Comparison of ENCODE assay signal across 35 cellular contexts in genomic region chr3:90134090-90134489, GRCh38.
DNase-seq lines count a peak whose midpoint lies in the region; ATAC-seq, FAIRE-seq and TF ChIP-seq lines count a peak whose summit lies in the region.
"Had no signal": no experiment of that assay in that cellular context is flagged by ENCODE, and none has a peak within 500 bp of the region (broad histone marks: within the 10 kb centered on the region; RNA-seq: fewer than 3 reads in every experiment).

No MANE protein-coding gene starts in this region.

- no peak overlapping the region for H3K18ac ChIP-seq in IMR-90 (ENCODE audit: low read depth, low read length)

- DNase-seq in HepG2 (ENCODE audit: low spot score) (no peak), right lobe of liver (no peak), A549 (ENCODE audit: low read depth in 1 of 2, low spot score in 1 of 2) (no peak), IMR-90 (no peak), WTC11 (ENCODE audit: low spot score) (no peak), NCI-H82 (lab: John Stamatoyannopoulos, UW) (no peak)
- no peak for DNase-seq in activated T-cell treated with anti-CD3 and anti-CD28 coated beads, Interleukin-2, amount 50 U/mL, for 4 hours
- DNase-seq in activated T-helper 1 cell treated with anti-CD3 and anti-CD28 coated beads, Interleukin-12 subunit alpha, Interleukin-12 subunit beta, Interleukin-2, Interleukin-4 antibody, amounts not matched to agents 30 ng/mL and 10 ng/mL and 1 ng/mL, durations not matched to agents 14 hours and 24 hours and 36 hours (ENCODE audit: low spot score) = no peak
- DNase-seq: 8988T; ACHN; AML-193; BE2C; C1 segment of cervical spinal cord; Caco-2; Calu3; CD4-positive, alpha-beta memory T cell; CD4-positive, alpha-beta T cell; CD4-positive, CD25-positive, alpha-beta regulatory T cell; CD8-positive, alpha-beta memory T cell; CD8-positive, alpha-beta T cell; COR-L47; DMS 273 treated with DMSO at 0.1 percent for 48 hours; DMS153; DMS53; DMS79; DMS79 treated with DMSO at 0.1 percent for 48 hours; DND-41; EL had no signal

- no peak overlapping the region for H3K4ac ChIP-seq in IMR-90 (ENCODE audit: low read depth, low read length)

- H4K5ac ChIP-seq in IMR-90 (ENCODE audit: low read depth, low read length) = no peak overlapping the region

- no peaks in the 10 kb centered on the region for H3K27me3 ChIP-seq in HepG2 (ENCODE audit: control insufficient read depth in 1 of 2, insufficient read depth in 2 of 2, low read length in 2 of 2)
- no peaks in the 10 kb centered on the region for H3K27me3 ChIP-seq in right lobe of liver
- no peaks in the 10 kb centered on the region for H3K27me3 ChIP-seq in IMR-90 (ENCODE audit: control insufficient read depth, insufficient read depth, low read length)
- H3K27me3 ChIP-seq: BE2C; BLaER1; BLaER1 treated with 17β-estradiol and CSF1 and Interleukin-3, amounts not matched to agents 10 nM and 100 nM had no signal

- H3K9me1 ChIP-seq in IMR-90 (ENCODE audit: insufficient read depth, low read length) = no peaks in the 10 kb centered on the region

- TF ChIP-seq EP300 in HepG2 (IDR thresholded peaks at IDR 0.05; ENCODE audit: low read depth in 2 of 2, low read length in 2 of 2) (no peak), HepG2 (CRISPR knock-in tag; IDR thresholded peaks at IDR 0.05; ENCODE audit: borderline replicate concordance) (no peak), A549 (IDR thresholded peaks at IDR 0.05) (no peak)

- H3K36me3 Mint-ChIP-seq in WTC11 = no peaks in the 10 kb centered on the region
- H3K36me3 Mint-ChIP-seq in activated T-cell treated with anti-CD3 and anti-CD28 coated beads, Interleukin-2, amount 50 U/mL, for 4 hours (ENCODE audit: insufficient read depth) = no peaks in the 10 kb centered on the region
- no peaks in the 10 kb centered on the region for H3K36me3 Mint-ChIP-seq in activated T-helper 1 cell treated with anti-CD3 and anti-CD28 coated beads, Interleukin-12 subunit alpha, Interleukin-12 subunit beta, Interleukin-2, Interleukin-4 antibody, amounts not matched to agents 30 ng/mL and 10 ng/mL and 1 ng/mL, durations not matched to agents 14 hours and 24 hours and 36 hours (ENCODE audit: low read depth)
- H3K36me3 Mint-ChIP-seq: CD14-positive monocyte; CD4-positive, alpha-beta memory T cell; CD4-positive, CD25-positive, alpha-beta regulatory T cell; CD8-positive, alpha-beta memory T cell; CD8-positive, alpha-beta T cell had no signal

- H2AFZ ChIP-seq in HepG2 (ENCODE audit: low read length) = no peak overlapping the region
- no peak overlapping the region for H2AFZ ChIP-seq in IMR-90 (replicated peaks; ENCODE audit: low read length, poor library complexity)

- intact Hi-C loops in HepG2 (cut with micrococcal nuclease; ENCODE audit: unreplicated experiment) = no loop called here
- intact Hi-C loops in right lobe of liver (cut with DNase I) = no loop called here
- intact Hi-C loops in IMR-90 (cut with micrococcal nuclease) = no loop called here
- intact Hi-C loops in activated T-helper 1 cell treated with anti-CD3 and anti-CD28 coated beads, Interleukin-12 subunit alpha, Interleukin-12 subunit beta, Interleukin-2, Interleukin-4 antibody, amounts not matched to agents 30 ng/mL and 10 ng/mL and 1 ng/mL, durations not matched to agents 14 hours and 24 hours and 36 hours (cut with micrococcal nuclease) = no loop called here

- no peaks in the 10 kb centered on the region; the same call in 1 of the 2 replicates for H3K9me3 ChIP-seq in HepG2 (ENCODE audit: low read length)
- H3K9me3 ChIP-seq in right lobe of liver = no peaks in the 10 kb centered on the region
- no peaks in the 10 kb centered on the region for H3K9me3 ChIP-seq in A549
- H3K9me3 ChIP-seq in IMR-90 (ENCODE audit: control insufficient read depth, insufficient read depth, low read length) = no peaks in the 10 kb centered on the region
- H3K9me3 ChIP-seq: BE2C; BLaER1; BLaER1 treated with 17β-estradiol and CSF1 and Interleukin-3, amounts not matched to agents 10 nM and 100 nM; Caco-2 had no signal

- H3K4me3 Mint-ChIP-seq in WTC11 = no peak overlapping the region
- H3K4me3 Mint-ChIP-seq in activated T-cell treated with anti-CD3 and anti-CD28 coated beads, Interleukin-2, amount 50 U/mL, for 4 hours = no peak overlapping the region
- H3K4me3 Mint-ChIP-seq in activated T-helper 1 cell treated with anti-CD3 and anti-CD28 coated beads, Interleukin-12 subunit alpha, Interleukin-12 subunit beta, Interleukin-2, Interleukin-4 antibody, amounts not matched to agents 30 ng/mL and 10 ng/mL and 1 ng/mL, durations not matched to agents 14 hours and 24 hours and 36 hours = no peak overlapping the region
- H3K4me3 Mint-ChIP-seq: B cell; CD14-positive monocyte; CD4-positive, alpha-beta memory T cell; CD4-positive, alpha-beta T cell; CD4-positive, CD25-positive, alpha-beta regulatory T cell; CD8-positive, alpha-beta memory T cell; CD8-positive, alpha-beta T cell had no signal

- no peak overlapping the region for H3K4me3 ChIP-seq in HepG2 (replicated peaks in 1 of 3; ENCODE audit: insufficient read depth in 1 of 3, low read depth in 2 of 3, low read length in 3 of 3)
- no peak overlapping the region for H3K4me3 ChIP-seq in right lobe of liver
- no peak overlapping the region for H3K4me3 ChIP-seq in A549
- no peak overlapping the region for H3K4me3 ChIP-seq in IMR-90 (ENCODE audit: insufficient read depth, low read depth, low read length)
- H3K4me3 ChIP-seq: BLaER1; BLaER1 treated with 17β-estradiol and CSF1 and Interleukin-3, amounts not matched to agents 10 nM and 100 nM had no signal

- in situ Hi-C loops in HepG2 (cut with HindIII; ENCODE audit: extremely low pct_ligation_motif_present, low pct_unique_long_range_greater_than_20kb) = no loop called here
- in situ Hi-C loops in IMR-90 (cut with MboI; ENCODE audit: low sequenced_read_pairs) = no loop called here

- H3K56ac ChIP-seq in IMR-90 (ENCODE audit: extremely low read depth, insufficient read depth, low read length) = no peak overlapping the region

- H3K14ac ChIP-seq in IMR-90 (replicated peaks; ENCODE audit: low read depth, low read length) = no peak overlapping the region

- no peak overlapping the region for H2BK5ac ChIP-seq in IMR-90 (ENCODE audit: low read depth, low read length, poor library complexity, severe bottlenecking)

- H3K4me1 Mint-ChIP-seq in WTC11 = peaks cover 3% of the 10 kb centered on the region; the same call in 1 of the 2 replicates
- no peaks in the 10 kb centered on the region for H3K4me1 Mint-ChIP-seq in activated T-cell treated with anti-CD3 and anti-CD28 coated beads, Interleukin-2, amount 50 U/mL, for 4 hours (ENCODE audit: low read depth)
- H3K4me1 Mint-ChIP-seq in activated T-helper 1 cell treated with anti-CD3 and anti-CD28 coated beads, Interleukin-12 subunit alpha, Interleukin-12 subunit beta, Interleukin-2, Interleukin-4 antibody, amounts not matched to agents 30 ng/mL and 10 ng/mL and 1 ng/mL, durations not matched to agents 14 hours and 24 hours and 36 hours (ENCODE audit: low read depth) = no peaks in the 10 kb centered on the region
- H3K4me1 Mint-ChIP-seq: B cell; CD14-positive monocyte; CD4-positive, alpha-beta memory T cell; CD4-positive, CD25-positive, alpha-beta regulatory T cell; CD8-positive, alpha-beta memory T cell had no signal

- H2AK9ac ChIP-seq in IMR-90 (replicated peaks; ENCODE audit: low read depth, low read length, poor library complexity) = no peak overlapping the region

- H4K8ac ChIP-seq in IMR-90 (ENCODE audit: low read depth in 2 of 2, low read length in 2 of 2) = no peak overlapping the region

- TF ChIP-seq POLR2A in HepG2 (IDR thresholded peaks at IDR 0.05; ENCODE audit: insufficient read depth in 1 of 2, low read depth in 2 of 2, low read length in 2 of 2) (no peak), right lobe of liver (IDR thresholded peaks at IDR 0.05) (no peak), A549 (IDR thresholded peaks at IDR 0.05; ENCODE audit: low read length) (no peak), IMR-90 (IDR thresholded peaks at IDR 0.05; ENCODE audit: low read depth, low read length) (no peak)

- no peaks in the 10 kb centered on the region for H3K27me3 Mint-ChIP-seq in WTC11 (ENCODE audit: low read depth)
- no peaks in the 10 kb centered on the region for H3K27me3 Mint-ChIP-seq in activated T-cell treated with anti-CD3 and anti-CD28 coated beads, Interleukin-2, amount 50 U/mL, for 4 hours (ENCODE audit: low read depth)
- H3K27me3 Mint-ChIP-seq in activated T-helper 1 cell treated with anti-CD3 and anti-CD28 coated beads, Interleukin-12 subunit alpha, Interleukin-12 subunit beta, Interleukin-2, Interleukin-4 antibody, amounts not matched to agents 30 ng/mL and 10 ng/mL and 1 ng/mL, durations not matched to agents 14 hours and 24 hours and 36 hours (ENCODE audit: insufficient read depth) = no peaks in the 10 kb centered on the region
- H3K27me3 Mint-ChIP-seq: B cell; CD4-positive, alpha-beta memory T cell; CD4-positive, alpha-beta T cell; CD4-positive, CD25-positive, alpha-beta regulatory T cell; CD8-positive, alpha-beta memory T cell had no signal

- H3K79me2 ChIP-seq in HepG2 (ENCODE audit: insufficient read depth, low read length) = no peaks in the 10 kb centered on the region

- no peak overlapping the region for H2AK5ac ChIP-seq in IMR-90 (ENCODE audit: low read depth, low read length)

- TF ChIP-seq CTCF in HepG2 (CRISPR knock-in tag; IDR thresholded peaks at IDR 0.05) (no peak), right lobe of liver (IDR thresholded peaks at IDR 0.05) (no peak), A549 (IDR thresholded peaks at IDR 0.05) (no peak), IMR-90 (conservative IDR thresholded peaks at IDR 0.05; ENCODE audit: low read depth, low read length) (no peak), WTC11 (IDR thresholded peaks at IDR 0.05) (no peak)

- H3K9ac ChIP-seq in HepG2 (ENCODE audit: insufficient read depth, low read depth, low read length) = no peak overlapping the region
- H3K9ac ChIP-seq in IMR-90 (ENCODE audit: low read depth, low read length) = no peak overlapping the region
- H3K9ac ChIP-seq: BLaER1; BLaER1 treated with 17β-estradiol and CSF1 and Interleukin-3, amounts not matched to agents 10 nM and 100 nM had no signal

- no peak for TF ChIP-seq RAD21 in HepG2 (CRISPR knock-in tag; IDR thresholded peaks at IDR 0.05)
- TF ChIP-seq RAD21 in A549 (conservative IDR thresholded peaks at IDR 0.05 in 1 of 2, IDR thresholded peaks at IDR 0.05 in 1 of 2) = no peak
- TF ChIP-seq RAD21 in IMR-90 (IDR thresholded peaks at IDR 0.05; ENCODE audit: low read length) = no peak

- ATAC-seq in HepG2 = no peak
- ATAC-seq in right lobe of liver = no peak
- ATAC-seq in A549 = no peak
- no peak for ATAC-seq in IMR-90 (ENCODE audit: low read depth)
- ATAC-seq in WTC11 = no peak
- no peak for ATAC-seq in activated T-cell treated with anti-CD3 and anti-CD28 coated beads, Interleukin-2, amount 50 U/mL, for 4 hours
- ATAC-seq: CD8-positive, alpha-beta T cell had no signal

- H3K9me3 Mint-ChIP-seq in WTC11 = no peaks in the 10 kb centered on the region
- peaks cover 14% of the 10 kb centered on the region for H3K9me3 Mint-ChIP-seq in activated T-cell treated with anti-CD3 and anti-CD28 coated beads, Interleukin-2, amount 50 U/mL, for 4 hours
- H3K9me3 Mint-ChIP-seq in activated T-helper 1 cell treated with anti-CD3 and anti-CD28 coated beads, Interleukin-12 subunit alpha, Interleukin-12 subunit beta, Interleukin-2, Interleukin-4 antibody, amounts not matched to agents 30 ng/mL and 10 ng/mL and 1 ng/mL, durations not matched to agents 14 hours and 24 hours and 36 hours = peaks cover 11% of the 10 kb centered on the region

- no peak overlapping the region for H4K91ac ChIP-seq in IMR-90 (ENCODE audit: insufficient read depth, low read depth, low read length)

- CTCF ChIA-PET in HepG2 (lab: Yijun Ruan, JAX; ENCODE audit: low intra/inter-chr PET ratio, low total read pairs) (no interaction called here), A549 (lab: Yijun Ruan, JAX) (no interaction called here), IMR-90 (lab: Yijun Ruan, JAX) (no interaction called here), WTC11 (lab: Charles Lee) (no interaction called here)

- BruUV-seq in HepG2 (replicated peaks; lab: Mats Ljungman, UMichigan) = no TSS peak
- BruUV-seq in IMR-90 (replicated peaks; lab: Mats Ljungman, UMichigan) = no TSS peak

- no peak overlapping the region for H3K27ac ChIP-seq in HepG2 (ENCODE audit: extremely low read length, insufficient read depth, low read length)
- no peak overlapping the region for H3K27ac ChIP-seq in right lobe of liver
- H3K27ac ChIP-seq in A549 = no peak overlapping the region
- H3K27ac ChIP-seq in IMR-90 (ENCODE audit: insufficient read depth, low read length) = no peak overlapping the region
- H3K27ac ChIP-seq: 22Rv1; BLaER1; BLaER1 treated with 17β-estradiol and CSF1 and Interleukin-3, amounts not matched to agents 10 nM and 100 nM; C4-2B had no signal

- H4K20me1 ChIP-seq in HepG2 (ENCODE audit: insufficient read depth, low read length) (no peaks in the 10 kb centered on the region), IMR-90 (ENCODE audit: insufficient read depth, low read length) (no peaks in the 10 kb centered on the region)
- H4K20me1 ChIP-seq: BLaER1; BLaER1 treated with 17β-estradiol and CSF1 and Interleukin-3, amounts not matched to agents 10 nM and 100 nM had no signal

- no peak overlapping the region for H2BK120ac ChIP-seq in IMR-90 (ENCODE audit: low read depth, low read length)

- H2BK15ac ChIP-seq in IMR-90 (ENCODE audit: low read depth, low read length) = no peak overlapping the region

- H3K36me3 ChIP-seq in HepG2 (replicated peaks in 1 of 2; ENCODE audit: control insufficient read depth in 1 of 2, insufficient read depth in 2 of 2, low read length in 2 of 2) (no peaks in the 10 kb centered on the region), right lobe of liver (no peaks in the 10 kb centered on the region), IMR-90 (ENCODE audit: control insufficient read depth, insufficient read depth, low read length) (no peaks in the 10 kb centered on the region)
- H3K36me3 ChIP-seq: BE2C; BLaER1; BLaER1 treated with 17β-estradiol and CSF1 and Interleukin-3, amounts not matched to agents 10 nM and 100 nM had no signal

- no peaks in the 10 kb centered on the region for H3K79me1 ChIP-seq in IMR-90 (ENCODE audit: low read depth in 1 of 2, low read length in 2 of 2)

- FAIRE-seq in HepG2 (lab: Jason Lieb, UNC) (no peak), A549 (lab: Jason Lieb, UNC) (no peak)
- FAIRE-seq: D721Med had no signal

- H2BK20ac ChIP-seq in IMR-90 (ENCODE audit: low read depth, low read length) = no peak overlapping the region

- H3K4me1 ChIP-seq in HepG2 (ENCODE audit: insufficient read depth, low read length) = no peaks in the 10 kb centered on the region
- no peaks in the 10 kb centered on the region for H3K4me1 ChIP-seq in right lobe of liver
- no peaks in the 10 kb centered on the region for H3K4me1 ChIP-seq in A549
- no peaks in the 10 kb centered on the region for H3K4me1 ChIP-seq in IMR-90 (ENCODE audit: control insufficient read depth, insufficient read depth, low read length)
- H3K4me1 ChIP-seq: BE2C had no signal

- POLR2A ChIA-PET in HepG2 (lab: Yijun Ruan, JAX) = no interaction called here
- POLR2A ChIA-PET in A549 (lab: Yijun Ruan, JAX) = no interaction called here
- POLR2A ChIA-PET in IMR-90 (lab: Charles Lee; ENCODE audit: unreplicated experiment) = no interaction called here
- POLR2A ChIA-PET in WTC11 (lab: Charles Lee) = no interaction called here

- H3K27ac Mint-ChIP-seq in WTC11 = no peak overlapping the region
- no peak overlapping the region for H3K27ac Mint-ChIP-seq in activated T-helper 1 cell treated with anti-CD3 and anti-CD28 coated beads, Interleukin-12 subunit alpha, Interleukin-12 subunit beta, Interleukin-2, Interleukin-4 antibody, amounts not matched to agents 30 ng/mL and 10 ng/mL and 1 ng/mL, durations not matched to agents 14 hours and 24 hours and 36 hours
- H3K27ac Mint-ChIP-seq: B cell; CD14-positive monocyte; CD4-positive, alpha-beta memory T cell; CD4-positive, alpha-beta T cell; CD4-positive, CD25-positive, alpha-beta regulatory T cell; CD8-positive, alpha-beta memory T cell; CD8-positive, alpha-beta T cell had no signal

- H3K4me2 ChIP-seq in HepG2 (ENCODE audit: low read depth, low read length) (no peak overlapping the region), A549 (no peak overlapping the region), IMR-90 (ENCODE audit: low read depth, low read length) (no peak overlapping the region)
- H3K4me2 ChIP-seq: BLaER1; BLaER1 treated with 17β-estradiol and CSF1 and Interleukin-3, amounts not matched to agents 10 nM and 100 nM had no signal

- dilution Hi-C loops in IMR-90 (cut with HindIII; ENCODE audit: low sequenced_read_pairs, unreplicated experiment) = no loop called here

- no peak overlapping the region for H3K23ac ChIP-seq in IMR-90 (ENCODE audit: low read depth, low read length)
